ENCODE assay signal across 2 cellular contexts in the genomic region with DNA sequence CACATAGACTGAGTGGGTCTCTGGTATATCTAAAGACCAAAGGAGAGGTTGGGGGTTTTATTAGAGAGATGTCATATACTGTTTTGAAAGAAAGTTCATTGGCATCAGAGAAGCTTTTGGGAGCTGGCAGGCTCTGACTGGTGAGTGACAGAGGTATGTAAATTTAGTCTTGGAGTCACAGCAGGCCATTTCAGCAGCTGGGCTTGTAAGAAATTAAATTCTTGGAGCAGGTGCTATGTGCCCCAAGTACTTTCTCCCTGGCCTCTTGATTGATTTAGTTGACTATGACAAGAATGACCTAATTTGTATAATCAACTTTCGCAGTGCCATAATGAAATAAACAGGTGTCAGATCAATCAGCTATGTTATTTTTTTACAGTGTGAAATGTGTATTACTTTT.
TF ChIP-seq lines count a peak whose summit lies in the region.

No MANE protein-coding gene starts in this region.

TF ChIP-seq in GM23338, 12 proteins besides CTCF, POLR2A, EP300 and RAD21 (continued from another document and continues in another):
- TF ChIP-seq POLR2AphosphoS5 (IDR thresholded peaks at IDR 0.05; ENCODE audit: low read depth) (no peak), ZNF114 (CRISPR knock-in tag; IDR thresholded peaks at IDR 0.05) (no peak), CREB1 (CRISPR knock-in tag; IDR thresholded peaks at IDR 0.05; ENCODE audit: low read depth) (no peak), EZH2 (IDR thresholded peaks at IDR 0.05; ENCODE audit: low read depth, unreplicated experiment) (no peak), JUNB (IDR thresholded peaks at IDR 0.05; ENCODE audit: unreplicated experiment) (no peak), EZH2phosphoT487 (IDR thresholded peaks at IDR 0.05; ENCODE audit: unreplicated experiment) (no peak), NANOG (IDR thresholded peaks at IDR 0.05; ENCODE audit: borderline replicate concordance) (no peak)
- TF ChIP-seq, protein P1, sequence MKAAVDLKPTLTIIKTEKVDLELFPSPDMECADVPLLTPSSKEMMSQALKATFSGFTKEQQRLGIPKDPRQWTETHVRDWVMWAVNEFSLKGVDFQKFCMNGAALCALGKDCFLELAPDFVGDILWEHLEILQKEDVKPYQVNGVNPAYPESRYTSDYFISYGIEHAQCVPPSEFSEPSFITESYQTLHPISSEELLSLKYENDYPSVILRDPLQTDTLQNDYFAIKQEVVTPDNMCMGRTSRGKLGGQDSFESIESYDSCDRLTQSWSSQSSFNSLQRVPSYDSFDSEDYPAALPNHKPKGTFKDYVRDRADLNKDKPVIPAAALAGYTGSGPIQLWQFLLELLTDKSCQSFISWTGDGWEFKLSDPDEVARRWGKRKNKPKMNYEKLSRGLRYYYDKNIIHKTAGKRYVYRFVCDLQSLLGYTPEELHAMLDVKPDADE (IDR thresholded peaks at IDR 0.05), result no peak
- TF ChIP-seq, protein P2, sequence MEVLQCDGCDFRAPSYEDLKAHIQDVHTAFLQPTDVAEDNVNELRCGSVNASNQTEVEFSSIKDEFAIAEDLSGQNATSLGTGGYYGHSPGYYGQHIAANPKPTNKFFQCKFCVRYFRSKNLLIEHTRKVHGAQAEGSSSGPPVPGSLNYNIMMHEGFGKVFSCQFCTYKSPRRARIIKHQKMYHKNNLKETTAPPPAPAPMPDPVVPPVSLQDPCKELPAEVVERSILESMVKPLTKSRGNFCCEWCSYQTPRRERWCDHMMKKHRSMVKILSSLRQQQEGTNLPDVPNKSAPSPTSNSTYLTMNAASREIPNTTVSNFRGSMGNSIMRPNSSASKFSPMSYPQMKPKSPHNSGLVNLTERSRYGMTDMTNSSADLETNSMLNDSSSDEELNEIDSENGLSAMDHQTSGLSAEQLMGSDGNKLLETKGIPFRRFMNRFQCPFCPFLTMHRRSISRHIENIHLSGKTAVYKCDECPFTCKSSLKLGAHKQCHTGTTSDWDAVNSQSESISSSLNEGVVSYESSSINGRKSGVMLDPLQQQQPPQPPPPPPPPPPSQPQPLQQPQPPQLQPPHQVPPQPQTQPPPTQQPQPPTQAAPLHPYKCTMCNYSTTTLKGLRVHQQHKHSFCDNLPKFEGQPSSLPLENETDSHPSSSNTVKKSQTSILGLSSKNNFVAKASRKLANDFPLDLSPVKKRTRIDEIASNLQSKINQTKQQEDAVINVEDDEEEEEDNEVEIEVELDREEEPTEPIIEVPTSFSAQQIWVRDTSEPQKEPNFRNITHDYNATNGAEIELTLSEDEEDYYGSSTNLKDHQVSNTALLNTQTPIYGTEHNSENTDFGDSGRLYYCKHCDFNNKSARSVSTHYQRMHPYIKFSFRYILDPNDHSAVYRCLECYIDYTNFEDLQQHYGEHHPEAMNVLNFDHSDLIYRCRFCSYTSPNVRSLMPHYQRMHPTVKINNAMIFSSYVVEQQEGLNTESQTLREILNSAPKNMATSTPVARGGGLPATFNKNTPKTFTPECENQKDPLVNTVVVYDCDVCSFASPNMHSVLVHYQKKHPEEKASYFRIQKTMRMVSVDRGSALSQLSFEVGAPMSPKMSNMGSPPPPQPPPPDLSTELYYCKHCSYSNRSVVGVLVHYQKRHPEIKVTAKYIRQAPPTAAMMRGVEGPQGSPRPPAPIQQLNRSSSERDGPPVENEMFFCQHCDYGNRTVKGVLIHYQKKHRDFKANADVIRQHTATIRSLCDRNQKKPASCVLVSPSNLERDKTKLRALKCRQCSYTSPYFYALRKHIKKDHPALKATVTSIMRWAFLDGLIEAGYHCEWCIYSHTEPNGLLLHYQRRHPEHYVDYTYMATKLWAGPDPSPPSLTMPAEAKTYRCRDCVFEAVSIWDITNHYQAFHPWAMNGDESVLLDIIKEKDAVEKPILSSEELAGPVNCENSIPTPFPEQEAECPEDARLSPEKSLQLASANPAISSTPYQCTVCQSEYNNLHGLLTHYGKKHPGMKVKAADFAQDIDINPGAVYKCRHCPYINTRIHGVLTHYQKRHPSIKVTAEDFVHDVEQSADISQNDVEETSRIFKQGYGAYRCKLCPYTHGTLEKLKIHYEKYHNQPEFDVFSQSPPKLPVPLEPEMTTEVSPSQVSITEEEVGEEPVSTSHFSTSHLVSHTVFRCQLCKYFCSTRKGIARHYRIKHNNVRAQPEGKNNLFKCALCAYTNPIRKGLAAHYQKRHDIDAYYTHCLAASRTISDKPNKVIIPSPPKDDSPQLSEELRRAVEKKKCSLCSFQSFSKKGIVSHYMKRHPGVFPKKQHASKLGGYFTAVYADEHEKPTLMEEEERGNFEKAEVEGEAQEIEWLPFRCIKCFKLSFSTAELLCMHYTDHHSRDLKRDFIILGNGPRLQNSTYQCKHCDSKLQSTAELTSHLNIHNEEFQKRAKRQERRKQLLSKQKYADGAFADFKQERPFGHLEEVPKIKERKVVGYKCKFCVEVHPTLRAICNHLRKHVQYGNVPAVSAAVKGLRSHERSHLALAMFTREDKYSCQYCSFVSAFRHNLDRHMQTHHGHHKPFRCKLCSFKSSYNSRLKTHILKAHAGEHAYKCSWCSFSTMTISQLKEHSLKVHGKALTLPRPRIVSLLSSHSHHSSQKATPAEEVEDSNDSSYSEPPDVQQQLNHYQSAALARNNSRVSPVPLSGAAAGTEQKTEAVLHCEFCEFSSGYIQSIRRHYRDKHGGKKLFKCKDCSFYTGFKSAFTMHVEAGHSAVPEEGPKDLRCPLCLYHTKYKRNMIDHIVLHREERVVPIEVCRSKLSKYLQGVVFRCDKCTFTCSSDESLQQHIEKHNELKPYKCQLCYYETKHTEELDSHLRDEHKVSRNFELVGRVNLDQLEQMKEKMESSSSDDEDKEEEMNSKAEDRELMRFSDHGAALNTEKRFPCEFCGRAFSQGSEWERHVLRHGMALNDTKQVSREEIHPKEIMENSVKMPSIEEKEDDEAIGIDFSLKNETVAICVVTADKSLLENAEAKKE (CRISPR knock-in tag; IDR thresholded peaks at IDR 0.05), result no peak
- TF ChIP-seq, protein P3, sequence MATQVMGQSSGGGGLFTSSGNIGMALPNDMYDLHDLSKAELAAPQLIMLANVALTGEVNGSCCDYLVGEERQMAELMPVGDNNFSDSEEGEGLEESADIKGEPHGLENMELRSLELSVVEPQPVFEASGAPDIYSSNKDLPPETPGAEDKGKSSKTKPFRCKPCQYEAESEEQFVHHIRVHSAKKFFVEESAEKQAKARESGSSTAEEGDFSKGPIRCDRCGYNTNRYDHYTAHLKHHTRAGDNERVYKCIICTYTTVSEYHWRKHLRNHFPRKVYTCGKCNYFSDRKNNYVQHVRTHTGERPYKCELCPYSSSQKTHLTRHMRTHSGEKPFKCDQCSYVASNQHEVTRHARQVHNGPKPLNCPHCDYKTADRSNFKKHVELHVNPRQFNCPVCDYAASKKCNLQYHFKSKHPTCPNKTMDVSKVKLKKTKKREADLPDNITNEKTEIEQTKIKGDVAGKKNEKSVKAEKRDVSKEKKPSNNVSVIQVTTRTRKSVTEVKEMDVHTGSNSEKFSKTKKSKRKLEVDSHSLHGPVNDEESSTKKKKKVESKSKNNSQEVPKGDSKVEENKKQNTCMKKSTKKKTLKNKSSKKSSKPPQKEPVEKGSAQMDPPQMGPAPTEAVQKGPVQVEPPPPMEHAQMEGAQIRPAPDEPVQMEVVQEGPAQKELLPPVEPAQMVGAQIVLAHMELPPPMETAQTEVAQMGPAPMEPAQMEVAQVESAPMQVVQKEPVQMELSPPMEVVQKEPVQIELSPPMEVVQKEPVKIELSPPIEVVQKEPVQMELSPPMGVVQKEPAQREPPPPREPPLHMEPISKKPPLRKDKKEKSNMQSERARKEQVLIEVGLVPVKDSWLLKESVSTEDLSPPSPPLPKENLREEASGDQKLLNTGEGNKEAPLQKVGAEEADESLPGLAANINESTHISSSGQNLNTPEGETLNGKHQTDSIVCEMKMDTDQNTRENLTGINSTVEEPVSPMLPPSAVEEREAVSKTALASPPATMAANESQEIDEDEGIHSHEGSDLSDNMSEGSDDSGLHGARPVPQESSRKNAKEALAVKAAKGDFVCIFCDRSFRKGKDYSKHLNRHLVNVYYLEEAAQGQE (IDR thresholded peaks at IDR 0.05; ENCODE audit: unreplicated experiment), result no peak

TF ChIP-seq in H1, 55 proteins besides CTCF, POLR2A, EP300 and RAD21:
- no peak for TF ChIP-seq NANOG (IDR thresholded peaks at IDR 0.05; ENCODE audit: insufficient read depth, low read depth, low read length, poor library complexity, severe bottlenecking)
- TF ChIP-seq POLR2AphosphoS5 (IDR thresholded peaks at IDR 0.05; ENCODE audit: low read depth, low read length), result no peak
- no peak for TF ChIP-seq SRF (IDR thresholded peaks at IDR 0.05; ENCODE audit: low read depth, low read length)
- no peak for TF ChIP-seq EZH2 (IDR thresholded peaks at IDR 0.05; ENCODE audit: low read depth, low read length, severe bottlenecking)
- no peak for TF ChIP-seq GTF2F1 (IDR thresholded peaks at IDR 0.05; ENCODE audit: borderline replicate concordance, low read depth, low read length)
- no peak for TF ChIP-seq CBX8 (IDR thresholded peaks at IDR 0.05; ENCODE audit: borderline replicate concordance, low read depth, low read length)
- TF ChIP-seq TAF7 (optimal IDR thresholded peaks at IDR 0.05; ENCODE audit: borderline replicate concordance, low read depth, low read length), result no peak
- no peak for TF ChIP-seq BRCA1 (IDR thresholded peaks at IDR 0.05; ENCODE audit: low read depth, low read length)
- TF ChIP-seq, protein P4, sequence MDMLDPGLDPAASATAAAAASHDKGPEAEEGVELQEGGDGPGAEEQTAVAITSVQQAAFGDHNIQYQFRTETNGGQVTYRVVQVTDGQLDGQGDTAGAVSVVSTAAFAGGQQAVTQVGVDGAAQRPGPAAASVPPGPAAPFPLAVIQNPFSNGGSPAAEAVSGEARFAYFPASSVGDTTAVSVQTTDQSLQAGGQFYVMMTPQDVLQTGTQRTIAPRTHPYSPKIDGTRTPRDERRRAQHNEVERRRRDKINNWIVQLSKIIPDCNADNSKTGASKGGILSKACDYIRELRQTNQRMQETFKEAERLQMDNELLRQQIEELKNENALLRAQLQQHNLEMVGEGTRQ (IDR thresholded peaks at IDR 0.05; ENCODE audit: low read length), result no peak
- TF ChIP-seq TAF1 (IDR thresholded peaks at IDR 0.05; ENCODE audit: low read depth, low read length), result no peak
